In genomic region chr17:7252176-7253043, GRCh38 we compare ENCODE assay signal across 8 cellular contexts. TPM values are rescaled to one million over a fixed set of nuclear protein-coding genes. Genes with fewer than 3 reads are reported as not detected.
DNase-seq lines count a peak whose midpoint lies in the region; ATAC-seq and TF ChIP-seq lines count a peak whose summit lies in the region.

ELP5 (plus strand) TSS chr17:7252215; CDS start chr17:7252551, 336 bp downstream.

- peak within 1 kb of the TSS; percentile 91 to 97 (median 95) for H3K4me3 Mint-ChIP-seq in CD4-positive, alpha-beta memory T cell
- H3K4me3 Mint-ChIP-seq in activated CD8-positive, alpha-beta T cell treated with anti-CD3 and anti-CD28 coated beads for 36 hours: peak within 1 kb of the TSS; percentile 91
- H3K4me3 Mint-ChIP-seq in effector memory CD8-positive, alpha-beta T cell: peak within 1 kb of the TSS; percentile 94 to 95

- peak within 1 kb of the TSS; percentile 71 to 92 for H3K4me3 ChIP-seq in CD4-positive, alpha-beta memory T cell (ENCODE audit: low read length in 2 of 2)
- H3K4me3 ChIP-seq in mesendoderm (ENCODE audit: low read length): peak within 1 kb of the TSS; percentile 89

- H3K4ac ChIP-seq in mesendoderm (ENCODE audit: low read depth, low read length): peak within 1 kb of the TSS; percentile 98

- H2AK5ac ChIP-seq in mesendoderm (ENCODE audit: low read length): no peak within 1 kb of the TSS

- peak within 1 kb of the TSS; percentile 70 for H2BK5ac ChIP-seq in mesendoderm (ENCODE audit: low read length)

- peak within 1 kb of the TSS; percentile 95 for H3K9ac ChIP-seq in mesendoderm (ENCODE audit: low read length)

- peak within 1 kb of the TSS; percentile 81 for H3K4me2 ChIP-seq in mesendoderm (ENCODE audit: low read length)

- H4K8ac ChIP-seq in mesendoderm (ENCODE audit: low read depth, low read length): peak within 1 kb of the TSS; percentile 94

- H3K27me3 ChIP-seq in CD4-positive, alpha-beta memory T cell (ENCODE audit: insufficient read depth, low read length): no peaks in the 10 kb centered on the region
- H3K27me3 ChIP-seq in mesendoderm (ENCODE audit: insufficient read depth, low read length, poor library complexity): no peaks in the 10 kb centered on the region

- CTCF ChIA-PET in CD4-positive, alpha-beta memory T cell (lab: Charles Lee; ENCODE audit: partially characterized antibody): no interaction called here
- CTCF ChIA-PET in activated CD8-positive, alpha-beta T cell treated with anti-CD3 and anti-CD28 coated beads for 36 hours (lab: Charles Lee): no interaction called here

- H3K9me3 Mint-ChIP-seq in CD4-positive, alpha-beta memory T cell: peaks cover 0 to 1% (median 0%) of the 10 kb centered on the region in 8 donors
- no peaks in the 10 kb centered on the region for H3K9me3 Mint-ChIP-seq in activated CD8-positive, alpha-beta T cell treated with anti-CD3 and anti-CD28 coated beads for 36 hours
- no peaks in the 10 kb centered on the region for H3K9me3 Mint-ChIP-seq in effector memory CD8-positive, alpha-beta T cell

- H3K4me1 Mint-ChIP-seq in CD4-positive, alpha-beta memory T cell: peaks cover 25 to 49% (median 38%) of the 10 kb centered on the region in 4 donors
- H3K4me1 Mint-ChIP-seq in activated CD8-positive, alpha-beta T cell treated with anti-CD3 and anti-CD28 coated beads for 36 hours (ENCODE audit: low read depth): peaks cover 35% of the 10 kb centered on the region
- H3K4me1 Mint-ChIP-seq in effector memory CD8-positive, alpha-beta T cell (ENCODE audit: low read depth in 2 of 2): peaks cover 30 to 37% of the 10 kb centered on the region in 2 donors

- TF ChIP-seq CTCF in activated CD8-positive, alpha-beta T cell treated with anti-CD3 and anti-CD28 coated beads for 36 hours (IDR thresholded peaks at IDR 0.05): no peak

- peak within 1 kb of the TSS; percentile 98 for H3K27ac ChIP-seq in CD4-positive, alpha-beta memory T cell (ENCODE audit: low read depth, low read length)
- H3K27ac ChIP-seq in mesendoderm (ENCODE audit: low read depth, low read length): peak within 1 kb of the TSS; percentile 100

- peaks cover 37% of the 10 kb centered on the region for H3K4me1 ChIP-seq in CD4-positive, alpha-beta memory T cell (ENCODE audit: insufficient read depth, low read length)
- peaks cover 3% of the 10 kb centered on the region for H3K4me1 ChIP-seq in mesendoderm (ENCODE audit: control insufficient read depth, low read depth, low read length)

- no peak within 1 kb of the TSS for H2BK120ac ChIP-seq in mesendoderm (ENCODE audit: low read depth, low read length)

- H3K36me3 ChIP-seq in CD4-positive, alpha-beta memory T cell (ENCODE audit: insufficient read depth, low read length): peaks cover 4% of the 10 kb centered on the region
- H3K36me3 ChIP-seq in mesendoderm (ENCODE audit: control insufficient read depth, insufficient read depth, low read length): peaks cover 2% of the 10 kb centered on the region

- POLR2A ChIA-PET in CD4-positive, alpha-beta memory T cell (lab: Charles Lee; ENCODE audit: partially characterized antibody): interaction anchor here (1.0 to 4.8 kb wide), 6 partner anchors 13 to 232 kb away, joined by 3 to 115 read pairs (median 6); partner anchors contain the start of genes ACADVL, DLG4, DVL2 and GABARAP
- POLR2A ChIA-PET in activated CD8-positive, alpha-beta T cell treated with anti-CD3 and anti-CD28 coated beads for 36 hours (lab: Charles Lee): interaction anchor here (1.1 to 5.0 kb wide), 2 partner anchors 12 to 32 kb away, joined by 7 to 67 read pairs; partner anchors contain the start of genes GABARAP and PHF23

- peak within 1 kb of the TSS; percentile 98 to 100 (median 99) for H3K27ac Mint-ChIP-seq in CD4-positive, alpha-beta memory T cell
- H3K27ac Mint-ChIP-seq in activated CD8-positive, alpha-beta T cell treated with anti-CD3 and anti-CD28 coated beads for 36 hours: peak within 1 kb of the TSS; percentile 100
- H3K27ac Mint-ChIP-seq in effector memory CD8-positive, alpha-beta T cell: peak within 1 kb of the TSS; percentile 99 to 100

- H3K79me2 ChIP-seq in mesendoderm (ENCODE audit: control insufficient read depth, insufficient read depth, low read length): peaks cover 41% of the 10 kb centered on the region

- H3K9me3 ChIP-seq in CD4-positive, alpha-beta memory T cell (ENCODE audit: control insufficient read depth in 1 of 2, low read length in 2 of 2): no peaks in the 10 kb centered on the region

- peak within 1 kb of the TSS; percentile 89 for H3K23ac ChIP-seq in mesendoderm (ENCODE audit: low read length)

- H2BK15ac ChIP-seq in mesendoderm (replicated peaks; ENCODE audit: low read depth): no peak within 1 kb of the TSS

- no CpG with 5 or more reads among the region's 55 CpGs for WGBS in mesendoderm (ENCODE audit: extremely low coverage, insufficient coverage, low lambda C conversion rate)

- intact Hi-C loops in CD4-positive, alpha-beta memory T cell (cut with micrococcal nuclease): loop anchor here (1.0 to 5.0 kb wide), 8 partner anchors 9 to 320 kb away; partner anchors contain the start of genes EIF5A, PHF23, POLR2A and TMEM256
- intact Hi-C loops in activated CD8-positive, alpha-beta T cell treated with anti-CD3 and anti-CD28 coated beads for 36 hours (cut with micrococcal nuclease): no loop called here

- peaks cover 12 to 51% of the 10 kb centered on the region in 2 donors for H3K36me3 Mint-ChIP-seq in CD4-positive, alpha-beta memory T cell
- peaks cover 41% of the 10 kb centered on the region for H3K36me3 Mint-ChIP-seq in activated CD8-positive, alpha-beta T cell treated with anti-CD3 and anti-CD28 coated beads for 36 hours (ENCODE audit: low read depth)
- H3K36me3 Mint-ChIP-seq in effector memory CD8-positive, alpha-beta T cell (ENCODE audit: insufficient read depth): peaks cover 56% of the 10 kb centered on the region

- no peak within 1 kb of the TSS for H4K5ac ChIP-seq in mesendoderm (ENCODE audit: low read length)

- ATAC-seq in GM19395 (IDR thresholded peaks at IDR 0.05; ENCODE audit: unreplicated experiment) (peak; percentile 50), HG03558 (IDR thresholded peaks at IDR 0.05; ENCODE audit: extremely low read depth, unreplicated experiment) (peak; percentile 33)
- ATAC-seq in activated CD8-positive, alpha-beta T cell treated with anti-CD3 and anti-CD28 coated beads for 36 hours: peak; percentile 69
- ATAC-seq in effector memory CD8-positive, alpha-beta T cell (replicated peaks): peak; percentile 63

- H3K18ac ChIP-seq in mesendoderm (ENCODE audit: low read length): peak within 1 kb of the TSS; percentile 96

- H3K27me3 Mint-ChIP-seq in CD4-positive, alpha-beta memory T cell: no peaks in the 10 kb centered on the region
- no peaks in the 10 kb centered on the region for H3K27me3 Mint-ChIP-seq in activated CD8-positive, alpha-beta T cell treated with anti-CD3 and anti-CD28 coated beads for 36 hours
- no peaks in the 10 kb centered on the region for H3K27me3 Mint-ChIP-seq in effector memory CD8-positive, alpha-beta T cell

- peak within 1 kb of the TSS; percentile 96 for H3K56ac ChIP-seq in mesendoderm (ENCODE audit: low read length)

- H3K79me1 ChIP-seq in mesendoderm (ENCODE audit: low read length): peaks cover 9% of the 10 kb centered on the region

- DNase-seq in CD4-positive, alpha-beta memory T cell: peak in 4 of 5 donors; percentile 86 to 92 (median 88)
- DNase-seq in NCI-H82 treated with DMSO at 0.1 percent for 48 hours (lab: John Stamatoyannopoulos, UW; ENCODE audit: unreplicated experiment) (peak; percentile 92), mesendoderm (peak; percentile 98)
- peak; percentile 96 for DNase-seq in activated CD8-positive, alpha-beta T cell treated with anti-CD3 and anti-CD28 coated beads for 36 hours
- peak; percentile 85 to 87 (median 85) for DNase-seq in effector memory CD8-positive, alpha-beta T cell
- DNase-seq in stimulated activated CD8-positive, alpha-beta memory T cell treated with anti-CD3 and anti-CD28 coated beads, Interleukin-15, amount 100 ng/mL, for 4 hours (ENCODE audit: low read depth in 2 of 2): peak; percentile 69 to 73

RNA-seq across cellular contexts. Expression of gene ELP5, which starts in this region (rescaled TPM):
- 10 to 100 TPM; 29.8 to 30.9 TPM for total RNA-seq in CD4-positive, alpha-beta memory T cell
- 10 to 100 TPM; 68.0 to 71.3 TPM for polyA plus RNA-seq in CD4-positive, alpha-beta memory T cell
- total RNA-seq in activated CD8-positive, alpha-beta T cell treated with anti-CD3 and anti-CD28 coated beads for 36 hours: 10 to 100 TPM; 80.2 to 85.4 TPM
- 64.0 TPM for polyA plus RNA-seq in mesendoderm (2013, experiment 1 of 2)
- polyA plus RNA-seq in mesendoderm (2013, experiment 2 of 2): 62.8 TPM

Comparison
In these comparisons a context has a peak if more than half of its experiments do, and no peak if none do; other contexts are left out.
1. Peak in every context shown above with its lines: DNase-seq, ATAC-seq, H3K4me3 ChIP-seq and H3K27ac ChIP-seq.